14 cellular contexts compared by ENCODE assay signal in the genomic region with DNA sequence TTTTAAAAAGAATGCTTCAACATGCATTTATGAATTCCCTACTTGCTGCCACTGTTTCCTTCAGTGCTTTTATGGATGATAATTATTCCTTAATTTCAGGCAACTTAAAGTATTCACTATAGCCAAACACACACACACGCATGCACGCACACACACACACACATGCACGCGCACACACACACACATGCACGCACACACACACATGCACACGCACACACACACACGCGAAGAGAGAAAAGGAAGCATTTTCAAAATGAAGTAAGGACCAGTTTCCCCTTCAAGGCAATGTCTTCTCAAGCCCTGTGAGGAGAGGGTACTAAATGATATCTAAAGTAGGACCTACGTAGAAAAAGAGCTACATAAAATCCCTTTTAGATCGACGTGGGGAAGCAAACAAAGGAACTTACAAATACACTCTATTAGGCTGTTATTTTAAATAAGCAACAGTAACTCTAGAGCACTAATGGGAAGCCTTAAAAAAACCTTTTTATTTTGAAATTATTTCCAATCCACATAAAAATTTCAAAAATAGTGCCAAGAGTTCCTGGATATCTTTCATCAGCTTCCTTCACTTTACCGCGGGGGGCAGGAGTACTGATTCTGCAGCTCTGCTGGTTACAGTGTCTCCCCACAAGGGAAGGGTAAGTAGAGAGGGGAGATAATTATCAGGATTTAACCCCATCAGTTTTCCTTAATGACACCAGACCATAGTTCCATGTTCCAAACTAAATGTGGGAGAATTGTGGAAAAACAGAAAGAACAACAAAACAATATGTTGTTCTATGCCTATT. TPM values are rescaled to one million over a fixed set of nuclear protein-coding genes. Genes with fewer than 3 reads are reported as not detected.
A peak's percentile ranks its signal among the peaks of the same experiment; 100 is the strongest.
DNase-seq lines count a peak whose midpoint lies in the region; ATAC-seq lines count a peak whose summit lies in the region.
"Had no signal": no experiment of that assay in that cellular context is flagged by ENCODE, and none has a peak within 500 bp of the region (broad histone marks: within the 10 kb centered on the region; RNA-seq: fewer than 3 reads in every experiment).

No MANE protein-coding gene starts in this region.

- H3K27me3 ChIP-seq in CD8-positive, alpha-beta memory T cell (ENCODE audit: insufficient read depth, low read length, poor library complexity, severe bottlenecking), result no peaks in the 10 kb centered on the region

- no peak overlapping the region for H3K4me3 ChIP-seq in CD8-positive, alpha-beta memory T cell (ENCODE audit: low read length)
- H3K4me3 ChIP-seq: PC-9 had no signal

- CTCF ChIA-PET in CD8-positive, alpha-beta memory T cell (lab: Charles Lee), result no interaction called here

- POLR2A ChIA-PET in CD8-positive, alpha-beta memory T cell (lab: Charles Lee), result no interaction called here

- H3K27ac Mint-ChIP-seq in CD8-positive, alpha-beta memory T cell, result peak overlapping the region; percentile 44 to 89 (median 76)
- peak overlapping the region; percentile 53 for H3K27ac Mint-ChIP-seq in T-helper 2 cell treated with Interferon-gamma antibody and Interleukin-4, amounts not matched to agents 5 μg/mL and 100 μg/mL, for 36 hours
- peak overlapping the region; percentile 84 for H3K27ac Mint-ChIP-seq in memory B cell

- H3K27me3 Mint-ChIP-seq in CD8-positive, alpha-beta memory T cell, result no peaks in the 10 kb centered on the region
- H3K27me3 Mint-ChIP-seq in T-helper 2 cell treated with Interferon-gamma antibody and Interleukin-4, amounts not matched to agents 5 μg/mL and 100 μg/mL, for 36 hours (ENCODE audit: low read depth), result no peaks in the 10 kb centered on the region
- no peaks in the 10 kb centered on the region for H3K27me3 Mint-ChIP-seq in memory B cell

- peaks cover 83 to 98% (median 96%) of the 10 kb centered on the region in 3 donors for H3K4me1 Mint-ChIP-seq in CD8-positive, alpha-beta memory T cell
- H3K4me1 Mint-ChIP-seq in T-helper 2 cell treated with Interferon-gamma antibody and Interleukin-4, amounts not matched to agents 5 μg/mL and 100 μg/mL, for 36 hours (ENCODE audit: low read depth), result peaks cover 49% of the 10 kb centered on the region
- peaks cover 60% of the 10 kb centered on the region for H3K4me1 Mint-ChIP-seq in memory B cell

- ATAC-seq in GM18511 (IDR thresholded peaks at IDR 0.05; ENCODE audit: unreplicated experiment) (peak; percentile 39), memory B cell (ENCODE audit: low read depth) (peak; percentile 60), GM18868 (IDR thresholded peaks at IDR 0.05; ENCODE audit: unreplicated experiment) (no peak)

- H3K4me1 ChIP-seq in CD8-positive, alpha-beta memory T cell (ENCODE audit: insufficient read depth, low read length), result peaks cover 58% of the 10 kb centered on the region

- no peak for DNase-seq in CD8-positive, alpha-beta memory T cell
- DNase-seq in T-helper 2 cell treated with Interferon-gamma antibody and Interleukin-4, amounts not matched to agents 5 μg/mL and 100 μg/mL, for 36 hours (ENCODE audit: low spot score), result no peak
- no peak for DNase-seq in memory B cell (ENCODE audit: low spot score in 2 of 2)
- no peak for DNase-seq in stimulated activated naive CD4-positive, alpha-beta T cell (lab: John Stamatoyannopoulos, UW)
- DNase-seq in NCI-H1105 (lab: John Stamatoyannopoulos, UW), result no peak
- DNase-seq: activated CD8-positive, alpha-beta memory T cell treated with anti-CD3 and anti-CD28 coated beads, Interleukin-2, amount 50 U/mL, for 4 hours; Calu3; effector CD4-positive, alpha-beta T cell; NCI-H2171; PC-9; T-helper 9 cell had no signal

- peak overlapping the region in 2 of 7 donors; percentile 7 to 66 for H3K4me3 Mint-ChIP-seq in CD8-positive, alpha-beta memory T cell
- peak overlapping the region; percentile 37 for H3K4me3 Mint-ChIP-seq in T-helper 2 cell treated with Interferon-gamma antibody and Interleukin-4, amounts not matched to agents 5 μg/mL and 100 μg/mL, for 36 hours
- H3K4me3 Mint-ChIP-seq in memory B cell, result peak overlapping the region; percentile 30
- H3K4me3 Mint-ChIP-seq: neural crest cell had no signal

- H3K9me3 Mint-ChIP-seq in CD8-positive, alpha-beta memory T cell, result no peaks in the 10 kb centered on the region
- no peaks in the 10 kb centered on the region for H3K9me3 Mint-ChIP-seq in T-helper 2 cell treated with Interferon-gamma antibody and Interleukin-4, amounts not matched to agents 5 μg/mL and 100 μg/mL, for 36 hours
- no peaks in the 10 kb centered on the region for H3K9me3 Mint-ChIP-seq in memory B cell
- H3K9me3 Mint-ChIP-seq: neural crest cell had no signal

- H3K36me3 Mint-ChIP-seq in CD8-positive, alpha-beta memory T cell, result peaks cover 0 to 34% (median 2%) of the 10 kb centered on the region in 3 donors
- H3K36me3 Mint-ChIP-seq in T-helper 2 cell treated with Interferon-gamma antibody and Interleukin-4, amounts not matched to agents 5 μg/mL and 100 μg/mL, for 36 hours (ENCODE audit: low read depth), result peaks cover 38% of the 10 kb centered on the region
- H3K36me3 Mint-ChIP-seq in memory B cell, result peaks cover 10% of the 10 kb centered on the region

- H3K36me3 ChIP-seq in CD8-positive, alpha-beta memory T cell (ENCODE audit: insufficient read depth, low read length), result no peaks in the 10 kb centered on the region

- H3K27ac ChIP-seq in CD8-positive, alpha-beta memory T cell (ENCODE audit: low read depth, low read length), result no peak overlapping the region
- H3K27ac ChIP-seq: PC-9 had no signal

- no peaks in the 10 kb centered on the region for H3K9me3 ChIP-seq in CD8-positive, alpha-beta memory T cell (ENCODE audit: low read length)

RNA-seq across cellular contexts. Expression of gene IRF2, which starts 13.7 kb away (rescaled TPM):
- 10 to 100 TPM; 44.1 to 44.3 TPM for total RNA-seq in CD8-positive, alpha-beta memory T cell
- polyA plus RNA-seq in CD8-positive, alpha-beta memory T cell, result 79.3 TPM
